In the genomic region with DNA sequence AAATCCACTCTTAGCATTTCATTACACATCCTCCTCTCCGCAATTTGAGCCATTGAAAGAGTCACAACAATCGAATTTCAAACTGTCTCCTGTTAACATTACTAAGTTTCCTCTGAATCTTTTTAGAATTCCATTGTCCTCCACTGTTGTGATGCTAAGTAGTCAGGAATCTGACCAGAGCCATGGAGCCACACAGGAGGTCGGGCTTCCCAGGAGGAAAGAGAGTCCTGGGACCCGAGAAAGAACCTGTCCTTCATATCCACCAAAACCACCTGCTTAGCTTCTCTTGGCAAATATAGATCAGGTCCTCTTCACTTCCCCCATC, we compare ENCODE assay signal across 2 cellular contexts.
TF ChIP-seq lines count a peak whose summit lies in the region.

No MANE protein-coding gene starts in this region.

TF ChIP-seq in SK-N-SH, 30 proteins besides CTCF, POLR2A, EP300 and RAD21 (continued from another document):
- TF ChIP-seq, protein P1, sequence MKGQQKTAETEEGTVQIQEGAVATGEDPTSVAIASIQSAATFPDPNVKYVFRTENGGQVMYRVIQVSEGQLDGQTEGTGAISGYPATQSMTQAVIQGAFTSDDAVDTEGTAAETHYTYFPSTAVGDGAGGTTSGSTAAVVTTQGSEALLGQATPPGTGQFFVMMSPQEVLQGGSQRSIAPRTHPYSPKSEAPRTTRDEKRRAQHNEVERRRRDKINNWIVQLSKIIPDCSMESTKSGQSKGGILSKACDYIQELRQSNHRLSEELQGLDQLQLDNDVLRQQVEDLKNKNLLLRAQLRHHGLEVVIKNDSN (IDR thresholded peaks at IDR 0.05; ENCODE audit: borderline replicate concordance, low read depth) = no peak
- TF ChIP-seq FOXM1 (IDR thresholded peaks at IDR 0.05; ENCODE audit: low read depth) (no peak), TCF12 (IDR thresholded peaks at IDR 0.05) (no peak), JUND (IDR thresholded peaks at IDR 0.05) (no peak), YY1 (IDR thresholded peaks at IDR 0.05; ENCODE audit: low read depth) (no peak), GATA2 (CRISPR knock-in tag; IDR thresholded peaks at IDR 0.05) (no peak), NRF1 (IDR thresholded peaks at IDR 0.05; ENCODE audit: low read depth, low read length) (no peak), ELF1 (IDR thresholded peaks at IDR 0.05) (no peak)

TF ChIP-seq in SK-N-SH treated with all-trans-retinoic acid at 6 μM for 48 hours, 23 proteins besides CTCF, POLR2A, EP300 and RAD21 (continued from another document):
- TF ChIP-seq, protein P2, sequence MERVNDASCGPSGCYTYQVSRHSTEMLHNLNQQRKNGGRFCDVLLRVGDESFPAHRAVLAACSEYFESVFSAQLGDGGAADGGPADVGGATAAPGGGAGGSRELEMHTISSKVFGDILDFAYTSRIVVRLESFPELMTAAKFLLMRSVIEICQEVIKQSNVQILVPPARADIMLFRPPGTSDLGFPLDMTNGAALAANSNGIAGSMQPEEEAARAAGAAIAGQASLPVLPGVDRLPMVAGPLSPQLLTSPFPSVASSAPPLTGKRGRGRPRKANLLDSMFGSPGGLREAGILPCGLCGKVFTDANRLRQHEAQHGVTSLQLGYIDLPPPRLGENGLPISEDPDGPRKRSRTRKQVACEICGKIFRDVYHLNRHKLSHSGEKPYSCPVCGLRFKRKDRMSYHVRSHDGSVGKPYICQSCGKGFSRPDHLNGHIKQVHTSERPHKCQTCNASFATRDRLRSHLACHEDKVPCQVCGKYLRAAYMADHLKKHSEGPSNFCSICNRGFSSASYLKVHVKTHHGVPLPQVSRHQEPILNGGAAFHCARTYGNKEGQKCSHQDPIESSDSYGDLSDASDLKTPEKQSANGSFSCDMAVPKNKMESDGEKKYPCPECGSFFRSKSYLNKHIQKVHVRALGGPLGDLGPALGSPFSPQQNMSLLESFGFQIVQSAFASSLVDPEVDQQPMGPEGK (CRISPR knock-in tag; IDR thresholded peaks at IDR 0.05; ENCODE audit: borderline replicate concordance) = no peak
- no peak for TF ChIP-seq PPARA (CRISPR knock-in tag; IDR thresholded peaks at IDR 0.05; ENCODE audit: borderline replicate concordance)
- TF ChIP-seq, protein P3, sequence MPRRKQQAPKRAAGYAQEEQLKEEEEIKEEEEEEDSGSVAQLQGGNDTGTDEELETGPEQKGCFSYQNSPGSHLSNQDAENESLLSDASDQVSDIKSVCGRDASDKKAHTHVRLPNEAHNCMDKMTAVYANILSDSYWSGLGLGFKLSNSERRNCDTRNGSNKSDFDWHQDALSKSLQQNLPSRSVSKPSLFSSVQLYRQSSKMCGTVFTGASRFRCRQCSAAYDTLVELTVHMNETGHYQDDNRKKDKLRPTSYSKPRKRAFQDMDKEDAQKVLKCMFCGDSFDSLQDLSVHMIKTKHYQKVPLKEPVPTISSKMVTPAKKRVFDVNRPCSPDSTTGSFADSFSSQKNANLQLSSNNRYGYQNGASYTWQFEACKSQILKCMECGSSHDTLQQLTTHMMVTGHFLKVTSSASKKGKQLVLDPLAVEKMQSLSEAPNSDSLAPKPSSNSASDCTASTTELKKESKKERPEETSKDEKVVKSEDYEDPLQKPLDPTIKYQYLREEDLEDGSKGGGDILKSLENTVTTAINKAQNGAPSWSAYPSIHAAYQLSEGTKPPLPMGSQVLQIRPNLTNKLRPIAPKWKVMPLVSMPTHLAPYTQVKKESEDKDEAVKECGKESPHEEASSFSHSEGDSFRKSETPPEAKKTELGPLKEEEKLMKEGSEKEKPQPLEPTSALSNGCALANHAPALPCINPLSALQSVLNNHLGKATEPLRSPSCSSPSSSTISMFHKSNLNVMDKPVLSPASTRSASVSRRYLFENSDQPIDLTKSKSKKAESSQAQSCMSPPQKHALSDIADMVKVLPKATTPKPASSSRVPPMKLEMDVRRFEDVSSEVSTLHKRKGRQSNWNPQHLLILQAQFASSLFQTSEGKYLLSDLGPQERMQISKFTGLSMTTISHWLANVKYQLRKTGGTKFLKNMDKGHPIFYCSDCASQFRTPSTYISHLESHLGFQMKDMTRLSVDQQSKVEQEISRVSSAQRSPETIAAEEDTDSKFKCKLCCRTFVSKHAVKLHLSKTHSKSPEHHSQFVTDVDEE (CRISPR knock-in tag; IDR thresholded peaks at IDR 0.05) = no peak
- no peak for TF ChIP-seq CREB5 (CRISPR knock-in tag; IDR thresholded peaks at IDR 0.05; ENCODE audit: low read depth)
- TF ChIP-seq ARNTL (CRISPR knock-in tag; IDR thresholded peaks at IDR 0.05; ENCODE audit: borderline replicate concordance, low read depth) = no peak
- TF ChIP-seq, protein P4, sequence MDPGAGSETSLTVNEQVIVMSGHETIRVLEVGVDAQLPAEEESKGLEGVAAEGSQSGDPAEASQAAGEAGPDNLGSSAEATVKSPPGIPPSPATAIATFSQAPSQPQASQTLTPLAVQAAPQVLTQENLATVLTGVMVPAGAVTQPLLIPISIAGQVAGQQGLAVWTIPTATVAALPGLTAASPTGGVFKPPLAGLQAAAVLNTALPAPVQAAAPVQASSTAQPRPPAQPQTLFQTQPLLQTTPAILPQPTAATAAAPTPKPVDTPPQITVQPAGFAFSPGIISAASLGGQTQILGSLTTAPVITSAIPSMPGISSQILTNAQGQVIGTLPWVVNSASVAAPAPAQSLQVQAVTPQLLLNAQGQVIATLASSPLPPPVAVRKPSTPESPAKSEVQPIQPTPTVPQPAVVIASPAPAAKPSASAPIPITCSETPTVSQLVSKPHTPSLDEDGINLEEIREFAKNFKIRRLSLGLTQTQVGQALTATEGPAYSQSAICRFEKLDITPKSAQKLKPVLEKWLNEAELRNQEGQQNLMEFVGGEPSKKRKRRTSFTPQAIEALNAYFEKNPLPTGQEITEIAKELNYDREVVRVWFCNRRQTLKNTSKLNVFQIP (CRISPR knock-in tag; IDR thresholded peaks at IDR 0.05; ENCODE audit: borderline replicate concordance, low read depth) = no peak
